8 cellular contexts compared by ENCODE assay signal in the genomic region with DNA sequence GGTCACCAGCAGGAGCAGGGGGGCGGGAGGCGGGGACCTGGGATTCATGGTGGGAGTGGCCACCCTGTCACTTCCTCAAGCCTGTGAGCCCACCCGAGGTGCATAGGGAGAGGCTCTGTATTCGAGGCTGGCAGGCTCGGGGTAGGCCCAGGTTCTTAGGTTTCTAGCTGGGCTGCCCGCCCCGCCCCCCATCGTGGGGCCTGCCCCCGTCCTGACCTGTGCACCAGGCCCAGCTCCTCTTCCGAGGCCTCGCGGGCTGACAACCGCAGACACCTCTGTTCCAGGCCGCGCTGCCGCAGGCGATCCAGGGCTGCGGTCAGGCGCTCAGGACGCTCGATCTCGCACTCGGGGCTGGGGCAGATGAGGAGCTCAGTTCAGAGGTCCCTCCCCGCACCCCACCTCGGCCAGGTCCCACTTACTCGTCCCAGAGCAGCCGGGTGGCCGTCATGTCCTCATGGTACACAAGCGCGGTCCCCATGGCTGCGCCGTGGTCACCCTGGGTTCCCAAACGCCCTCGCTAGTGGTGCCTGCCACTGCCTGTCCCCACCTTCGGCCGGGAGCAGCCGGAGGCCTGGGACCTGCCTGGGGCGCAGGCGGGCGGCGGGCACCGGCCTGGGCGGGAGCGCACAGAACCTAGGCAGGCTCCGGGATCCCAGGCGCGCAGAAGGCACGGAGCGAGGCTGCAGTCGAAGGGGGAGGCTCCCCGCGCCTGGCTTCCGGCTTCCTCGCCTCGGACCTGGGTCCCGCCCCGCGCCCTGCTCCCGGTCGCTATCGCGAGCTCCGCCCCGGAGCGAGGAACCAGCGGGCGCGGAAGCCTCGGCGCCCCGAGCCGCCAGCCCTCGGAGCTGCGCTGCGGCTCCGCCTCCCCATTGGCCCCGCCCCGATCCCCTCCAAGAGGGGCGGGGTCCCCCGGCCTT. TPM values are rescaled to one million over a fixed set of nuclear protein-coding genes. Genes with fewer than 3 reads are reported as not detected.
DNase-seq lines count a peak whose midpoint lies in the region; ATAC-seq and TF ChIP-seq lines count a peak whose summit lies in the region.

A gene with protein sequence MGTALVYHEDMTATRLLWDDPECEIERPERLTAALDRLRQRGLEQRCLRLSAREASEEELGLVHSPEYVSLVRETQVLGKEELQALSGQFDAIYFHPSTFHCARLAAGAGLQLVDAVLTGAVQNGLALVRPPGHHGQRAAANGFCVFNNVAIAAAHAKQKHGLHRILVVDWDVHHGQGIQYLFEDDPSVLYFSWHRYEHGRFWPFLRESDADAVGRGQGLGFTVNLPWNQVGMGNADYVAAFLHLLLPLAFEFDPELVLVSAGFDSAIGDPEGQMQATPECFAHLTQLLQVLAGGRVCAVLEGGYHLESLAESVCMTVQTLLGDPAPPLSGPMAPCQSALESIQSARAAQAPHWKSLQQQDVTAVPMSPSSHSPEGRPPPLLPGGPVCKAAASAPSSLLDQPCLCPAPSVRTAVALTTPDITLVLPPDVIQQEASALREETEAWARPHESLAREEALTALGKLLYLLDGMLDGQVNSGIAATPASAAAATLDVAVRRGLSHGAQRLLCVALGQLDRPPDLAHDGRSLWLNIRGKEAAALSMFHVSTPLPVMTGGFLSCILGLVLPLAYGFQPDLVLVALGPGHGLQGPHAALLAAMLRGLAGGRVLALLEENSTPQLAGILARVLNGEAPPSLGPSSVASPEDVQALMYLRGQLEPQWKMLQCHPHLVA (minus strand): TSS at position 711 of the 917 bp plus-strand sequence. CDS start 233 bp downstream, at position 478.

- H3K4me1 ChIP-seq in foreskin keratinocyte (no peaks in the 10 kb centered on the region), thyroid gland (peaks cover 10 to 26% of the 10 kb centered on the region in 2 donors)

- DNase-seq in AG08395 (ENCODE audit: low spot score) (peak; percentile 88), activated gamma-delta T cell (lab: John Stamatoyannopoulos, UW) (peak; percentile 60), foreskin keratinocyte (peak in 1 of 2 donors; percentile 55), omental fat pad (ENCODE audit: low spot score) (no peak), thyroid gland (peak; percentile 84 to 86)

- peak within 1 kb of the TSS; percentile 2 to 84 (median 69) for H3K4me3 ChIP-seq in thyroid gland (replicated peaks in 1 of 3)

- H3K36me3 ChIP-seq in thyroid gland, result peaks cover 0 to 4% of the 10 kb centered on the region in 2 donors

- H3K27ac ChIP-seq in foreskin keratinocyte (no peak within 1 kb of the TSS), thyroid gland (peak within 1 kb of the TSS; percentile 21 to 54 (median 29))

- ATAC-seq in GM18909 (IDR thresholded peaks at IDR 0.05; ENCODE audit: poor library complexity, unreplicated experiment), result peak; percentile 67
- ATAC-seq in HG03565 (IDR thresholded peaks at IDR 0.05; ENCODE audit: unreplicated experiment), result peak; percentile 37
- ATAC-seq in foreskin keratinocyte, result peak; percentile 55
- peak; percentile 65 for ATAC-seq in omental fat pad (ENCODE audit: low FRiP score)

- no peaks in the 10 kb centered on the region for H3K9me3 ChIP-seq in thyroid gland

- intact Hi-C loops in thyroid gland (cut with DNase I), result loop anchor here (5.0 to 10.0 kb wide), 3 partner anchors 76 to 354 kb away; partner anchors contain the start of genes DENND6B, MAPK8IP2 and PPP6R2

- TF ChIP-seq POLR2A in Raji (IDR thresholded peaks at IDR 0.05; ENCODE audit: insufficient read depth, low read depth, low read length), result peak; percentile 76
- TF ChIP-seq POLR2A in thyroid gland (IDR thresholded peaks at IDR 0.05), result peak in 1 of 2 donors; percentile 44

- WGBS in thyroid gland, 2 donors, result 0 to 7% methylated on average over 3 to 6 of the region's 80 CpGs

- H3K27me3 ChIP-seq in foreskin keratinocyte (no peaks in the 10 kb centered on the region), thyroid gland (no peaks in the 10 kb centered on the region)

- TF ChIP-seq CTCF in foreskin keratinocyte (conservative IDR thresholded peaks at IDR 0.05), result no peak
- TF ChIP-seq CTCF in omental fat pad (IDR thresholded peaks at IDR 0.05), result no peak
- no peak for TF ChIP-seq CTCF in thyroid gland (IDR thresholded peaks at IDR 0.05)

RNA-seq across cellular contexts. Expression of the gene that starts here (rescaled TPM):
- 8.3 and 11.7 TPM in 2 replicates for total RNA-seq in foreskin keratinocyte
- polyA plus RNA-seq in foreskin keratinocyte, result 12.7 and 14.0 TPM in 2 replicates
- total RNA-seq in omental fat pad, result 10 to 100 TPM; 18.4 to 53.8 (median 23.6) TPM
- total RNA-seq in thyroid gland, result 10 to 100 TPM; 31.4 to 42.7 (median 32.5) TPM
